In the genomic region with DNA sequence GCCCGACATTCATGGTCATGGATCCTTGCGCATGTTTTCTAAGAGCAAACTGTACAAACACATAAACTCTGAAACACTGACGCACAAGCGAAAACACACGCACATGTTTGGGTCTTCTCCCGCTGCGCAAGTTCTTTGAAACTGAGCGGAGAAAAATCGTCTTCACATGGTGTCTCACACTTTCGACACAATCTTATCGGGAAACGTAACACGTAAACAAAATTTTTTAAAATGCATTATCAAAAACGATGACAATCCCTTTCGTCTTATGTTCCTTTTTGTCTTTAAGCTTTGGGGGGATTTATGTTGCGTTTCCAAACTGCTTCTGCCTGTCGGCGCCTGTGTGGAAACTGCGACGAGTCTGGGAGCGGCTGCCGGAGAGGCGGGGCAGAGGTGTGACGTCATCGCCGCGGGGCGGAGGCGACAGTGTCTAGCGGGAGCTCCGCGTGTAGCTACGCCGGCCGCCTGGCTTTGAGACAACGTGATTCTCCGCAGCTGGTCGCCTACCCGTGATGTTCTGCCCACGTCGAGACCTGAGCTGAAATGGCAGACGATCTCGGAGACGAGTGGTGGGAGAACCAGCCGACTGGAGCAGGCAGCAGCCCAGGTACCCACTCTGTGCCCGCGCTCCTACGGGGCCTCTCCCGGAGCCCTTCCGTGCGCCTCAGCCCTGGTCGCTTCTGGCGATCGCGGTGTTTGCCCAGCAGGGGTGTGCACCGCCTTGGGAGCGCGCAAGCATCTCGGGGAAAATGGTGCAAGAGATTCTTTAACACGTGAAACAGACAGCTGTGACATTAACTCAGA, we compare ENCODE assay signal across 8 cellular contexts. TPM values are rescaled to one million over a fixed set of nuclear protein-coding genes. Genes with fewer than 3 reads are reported as not detected.
DNase-seq lines count a peak whose midpoint lies in the region; ATAC-seq and TF ChIP-seq lines count a peak whose summit lies in the region.

A gene (plus strand): TSS at position 426 of the 804 bp plus-strand sequence.

- H3K9me3 ChIP-seq in mucosa of stomach (ENCODE audit: control insufficient read depth, low read length), result no peaks in the 10 kb centered on the region

- TF ChIP-seq POLR2A in erythroblast (IDR thresholded peaks at IDR 0.05; ENCODE audit: low read length), result peak; percentile 83

- H3K4me1 ChIP-seq in mucosa of stomach (ENCODE audit: control insufficient read depth, insufficient read depth, low read length), result peaks cover 5% of the 10 kb centered on the region

- peaks cover 47% of the 10 kb centered on the region for H3K4me1 Mint-ChIP-seq in activated T-cell treated with anti-CD3 and anti-CD28 coated beads, Interleukin-2, amount 50 U/mL, for 24 hours (ENCODE audit: low read depth)

- peaks cover 52% of the 10 kb centered on the region for H3K36me3 Mint-ChIP-seq in activated T-cell treated with anti-CD3 and anti-CD28 coated beads, Interleukin-2, amount 50 U/mL, for 24 hours (ENCODE audit: low read depth)

- DNase-seq in DMS79 (lab: John Stamatoyannopoulos, UW), result peak; percentile 82
- peak; percentile 96 for DNase-seq in KBM-7
- DNase-seq in activated T-cell treated with anti-CD3 and anti-CD28 coated beads, Interleukin-2, amount 50 U/mL, for 24 hours, result peak; percentile 98
- DNase-seq in erythroblast (lab: John Stamatoyannopoulos, UW), result peak; percentile 94 to 96
- DNase-seq in stimulated activated CD8-positive, alpha-beta memory T cell treated with anti-CD3 and anti-CD28 coated beads, Interleukin-7, amount 100 ng/mL, for 1 hour (ENCODE audit: low read depth in 2 of 2), result peak; percentile 91 to 94

- peak within 1 kb of the TSS; percentile 55 for H3K9ac ChIP-seq in mucosa of stomach (ENCODE audit: low read length)

- no peaks in the 10 kb centered on the region for H3K9me3 Mint-ChIP-seq in activated T-cell treated with anti-CD3 and anti-CD28 coated beads, Interleukin-2, amount 50 U/mL, for 24 hours

- in situ Hi-C loops in KBM-7 (cut with MboI; ENCODE audit: low pct_unique_long_range_greater_than_20kb, low sequenced_read_pairs), result no loop called here

- peak within 1 kb of the TSS; percentile 98 for H3K27ac Mint-ChIP-seq in activated T-cell treated with anti-CD3 and anti-CD28 coated beads, Interleukin-2, amount 50 U/mL, for 24 hours

- peak within 1 kb of the TSS; percentile 92 for H3K4me3 Mint-ChIP-seq in activated T-cell treated with anti-CD3 and anti-CD28 coated beads, Interleukin-2, amount 50 U/mL, for 24 hours

- H3K36me3 ChIP-seq in mucosa of stomach (ENCODE audit: control insufficient read depth, insufficient read depth, low read length), result no peaks in the 10 kb centered on the region

- H3K4me3 ChIP-seq in mucosa of stomach (ENCODE audit: low read length), result peak within 1 kb of the TSS; percentile 49

- H3K27me3 ChIP-seq in mucosa of stomach (ENCODE audit: control insufficient read depth, insufficient read depth, low read length), result no peaks in the 10 kb centered on the region

- peak; percentile 96 for ATAC-seq in GM21717 (IDR thresholded peaks at IDR 0.05; ENCODE audit: unreplicated experiment)

- H3K27me3 Mint-ChIP-seq in activated T-cell treated with anti-CD3 and anti-CD28 coated beads, Interleukin-2, amount 50 U/mL, for 24 hours, result no peaks in the 10 kb centered on the region

TF ChIP-seq in PFSK-1, 5 proteins besides CTCF, POLR2A, EP300 and RAD21:
- TF ChIP-seq, protein P1, sequence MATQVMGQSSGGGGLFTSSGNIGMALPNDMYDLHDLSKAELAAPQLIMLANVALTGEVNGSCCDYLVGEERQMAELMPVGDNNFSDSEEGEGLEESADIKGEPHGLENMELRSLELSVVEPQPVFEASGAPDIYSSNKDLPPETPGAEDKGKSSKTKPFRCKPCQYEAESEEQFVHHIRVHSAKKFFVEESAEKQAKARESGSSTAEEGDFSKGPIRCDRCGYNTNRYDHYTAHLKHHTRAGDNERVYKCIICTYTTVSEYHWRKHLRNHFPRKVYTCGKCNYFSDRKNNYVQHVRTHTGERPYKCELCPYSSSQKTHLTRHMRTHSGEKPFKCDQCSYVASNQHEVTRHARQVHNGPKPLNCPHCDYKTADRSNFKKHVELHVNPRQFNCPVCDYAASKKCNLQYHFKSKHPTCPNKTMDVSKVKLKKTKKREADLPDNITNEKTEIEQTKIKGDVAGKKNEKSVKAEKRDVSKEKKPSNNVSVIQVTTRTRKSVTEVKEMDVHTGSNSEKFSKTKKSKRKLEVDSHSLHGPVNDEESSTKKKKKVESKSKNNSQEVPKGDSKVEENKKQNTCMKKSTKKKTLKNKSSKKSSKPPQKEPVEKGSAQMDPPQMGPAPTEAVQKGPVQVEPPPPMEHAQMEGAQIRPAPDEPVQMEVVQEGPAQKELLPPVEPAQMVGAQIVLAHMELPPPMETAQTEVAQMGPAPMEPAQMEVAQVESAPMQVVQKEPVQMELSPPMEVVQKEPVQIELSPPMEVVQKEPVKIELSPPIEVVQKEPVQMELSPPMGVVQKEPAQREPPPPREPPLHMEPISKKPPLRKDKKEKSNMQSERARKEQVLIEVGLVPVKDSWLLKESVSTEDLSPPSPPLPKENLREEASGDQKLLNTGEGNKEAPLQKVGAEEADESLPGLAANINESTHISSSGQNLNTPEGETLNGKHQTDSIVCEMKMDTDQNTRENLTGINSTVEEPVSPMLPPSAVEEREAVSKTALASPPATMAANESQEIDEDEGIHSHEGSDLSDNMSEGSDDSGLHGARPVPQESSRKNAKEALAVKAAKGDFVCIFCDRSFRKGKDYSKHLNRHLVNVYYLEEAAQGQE (IDR thresholded peaks at IDR 0.05; ENCODE audit: insufficient read depth in 1 of 2, low read depth in 2 of 2, low read length in 2 of 2), result no peak
- TF ChIP-seq FOXP2 (optimal IDR thresholded peaks at IDR 0.05; ENCODE audit: borderline replicate concordance, extremely low read depth, extremely low read length, insufficient read depth) (no peak), POLR2AphosphoS5 (IDR thresholded peaks at IDR 0.05; ENCODE audit: low read depth, low read length) (peak; percentile 67), TAF1 (IDR thresholded peaks at IDR 0.05; ENCODE audit: borderline replicate concordance, insufficient read depth, low read length) (peak; percentile 59; the same call in 1 of the 2 replicates), SIN3A (IDR thresholded peaks at IDR 0.05; ENCODE audit: borderline replicate concordance, insufficient read depth, low read length) (peak; percentile 92; the same call in 1 of the 2 replicates)

RNA-seq across cellular contexts. Expression of the gene that starts here (rescaled TPM):
- 106 TPM for polyA plus RNA-seq in PFSK-1 (2012; ENCODE audit: insufficient read length, low read depth)

Comparison
In these comparisons a context has a peak if more than half of its experiments do, and no peak if none do; other contexts are left out.
1. Peak in every context shown above with its lines: DNase-seq, ATAC-seq and H3K4me3 ChIP-seq.